16 cellular contexts compared by ENCODE assay signal in the genomic region with DNA sequence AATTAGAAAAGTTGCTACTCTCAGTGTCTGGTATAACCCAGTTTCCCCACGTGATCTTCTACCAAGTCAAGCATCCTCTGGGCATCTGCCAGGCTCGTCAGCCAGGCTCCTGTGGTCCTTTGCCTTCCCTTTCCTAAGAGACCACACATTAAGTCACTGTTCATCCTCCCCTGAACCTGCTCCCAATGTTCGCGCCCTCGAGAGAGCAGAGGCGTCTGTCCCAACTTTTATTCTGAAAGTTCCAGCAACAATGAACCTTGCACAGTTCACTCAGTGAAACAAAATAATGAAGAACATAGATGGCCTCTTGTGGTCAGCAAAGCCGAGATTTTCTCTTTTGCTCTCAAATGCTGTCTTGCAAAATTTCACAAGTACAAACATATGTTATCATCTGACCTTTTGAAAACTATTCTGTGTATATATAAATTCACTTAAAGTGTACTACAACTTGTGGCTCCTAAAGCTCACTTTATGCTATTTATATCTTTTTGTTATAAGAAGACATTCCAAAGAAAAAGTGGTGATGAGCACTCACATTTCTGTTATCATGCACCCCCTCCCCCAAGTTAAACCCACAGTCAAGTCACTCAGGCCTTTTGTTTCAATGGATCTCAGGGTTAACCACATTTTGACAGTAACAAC. TPM values are rescaled to one million over a fixed set of nuclear protein-coding genes. Genes with fewer than 3 reads are reported as not detected.
DNase-seq lines count a peak whose midpoint lies in the region; ATAC-seq, FAIRE-seq and TF ChIP-seq lines count a peak whose summit lies in the region.
"Had no signal": no experiment of that assay in that cellular context is flagged by ENCODE, and none has a peak within 500 bp of the region (broad histone marks: within the 10 kb centered on the region; RNA-seq: fewer than 3 reads in every experiment).

No MANE protein-coding gene starts in this region.

- H3K79me1 ChIP-seq in mesendoderm (ENCODE audit: low read length): peaks cover 7% of the 10 kb centered on the region

- peaks cover 32% of the 10 kb centered on the region for H3K79me2 ChIP-seq in mesendoderm (ENCODE audit: control insufficient read depth, insufficient read depth, low read length)

- TF ChIP-seq EP300 in transverse colon (IDR thresholded peaks at IDR 0.05; ENCODE audit: low read depth): no peak

- H3K4ac ChIP-seq in mesendoderm (ENCODE audit: low read depth, low read length): no peak overlapping the region

- ATAC-seq in GM19035 (IDR thresholded peaks at IDR 0.05; ENCODE audit: unreplicated experiment) (no peak), HG02642 (IDR thresholded peaks at IDR 0.05; ENCODE audit: poor library complexity, unreplicated experiment) (no peak), HG02870 (IDR thresholded peaks at IDR 0.05; ENCODE audit: unreplicated experiment) (no peak)
- ATAC-seq: activated T-helper 17 cell treated with anti-CD3 and anti-CD28 coated beads, Interleukin-2, amount 50 U/mL, for 72 hours; naive thymus-derived CD4-positive, alpha-beta T cell had no signal

- H3K27me3 ChIP-seq in mesendoderm (ENCODE audit: insufficient read depth, low read length, poor library complexity) (no peaks in the 10 kb centered on the region), transverse colon (no peaks in the 10 kb centered on the region)

- no peak for TF ChIP-seq CTCF in fibroblast of the aortic adventitia (IDR thresholded peaks at IDR 0.05; ENCODE audit: insufficient read depth, low read length)
- TF ChIP-seq CTCF in transverse colon (IDR thresholded peaks at IDR 0.05): no peak

- no peak overlapping the region for H3K9ac ChIP-seq in mesendoderm (ENCODE audit: low read length)

- FAIRE-seq in urothelium cell line (lab: Jason Lieb, UNC): no peak
- FAIRE-seq: keratinocyte had no signal

- H3K27ac ChIP-seq in mesendoderm (ENCODE audit: low read depth, low read length) (no peak overlapping the region), transverse colon (peak overlapping the region in 3 of 4 donors; percentile 22 to 44 (median 37))

- no peak overlapping the region for H3K4me3 ChIP-seq in fibroblast of the aortic adventitia (ENCODE audit: low read depth, low read length)
- H3K4me3 ChIP-seq in mesendoderm (ENCODE audit: low read length): no peak overlapping the region
- no peak overlapping the region for H3K4me3 ChIP-seq in transverse colon

- no peak overlapping the region for H4K8ac ChIP-seq in mesendoderm (ENCODE audit: low read depth, low read length)

- no peak overlapping the region for H2BK5ac ChIP-seq in mesendoderm (ENCODE audit: low read length)

- H2BK15ac ChIP-seq in mesendoderm (replicated peaks; ENCODE audit: low read depth): no peak overlapping the region

- in situ Hi-C loops in transverse colon (cut with MboI; ENCODE audit: low pct_ligation_motif_present in 1 of 4, low pct_unique_long_range_greater_than_20kb in 1 of 4, low sequenced_read_pairs in 3 of 4): no loop called here

- no peak for TF ChIP-seq POLR2A in transverse colon (IDR thresholded peaks at IDR 0.05)

- H3K36me3 ChIP-seq in mesendoderm (ENCODE audit: control insufficient read depth, insufficient read depth, low read length): no peaks in the 10 kb centered on the region
- H3K36me3 ChIP-seq in transverse colon: no peaks in the 10 kb centered on the region

- WGBS in mesendoderm (ENCODE audit: extremely low coverage, insufficient coverage, low lambda C conversion rate): no CpG with 5 or more reads among the region's 7 CpGs
- 56 to 79% methylated on average over 1 to 7 of the region's 7 CpGs for WGBS in transverse colon (ENCODE audit: low coverage in 1 of 2), 2 donors

- H2AK5ac ChIP-seq in mesendoderm (ENCODE audit: low read length): peak overlapping the region; percentile 1

- no peak overlapping the region for H3K56ac ChIP-seq in mesendoderm (ENCODE audit: low read length)

- no peaks in the 10 kb centered on the region for H3K9me3 ChIP-seq in transverse colon

- H4K5ac ChIP-seq in mesendoderm (ENCODE audit: low read length): no peak overlapping the region

- H3K23ac ChIP-seq in mesendoderm (ENCODE audit: low read length): no peak overlapping the region

- peaks cover 10% of the 10 kb centered on the region for H3K4me1 ChIP-seq in mesendoderm (ENCODE audit: control insufficient read depth, low read depth, low read length)
- peaks cover 0 to 52% (median 28%) of the 10 kb centered on the region in 4 donors for H3K4me1 ChIP-seq in transverse colon

- no peak overlapping the region for H3K18ac ChIP-seq in mesendoderm (ENCODE audit: low read length)

- intact Hi-C loops in transverse colon (cut with DNase I; ENCODE audit: low total_unique reads): no loop called here

- H2BK120ac ChIP-seq in mesendoderm (ENCODE audit: low read depth, low read length): no peak overlapping the region

- H3K4me2 ChIP-seq in mesendoderm (ENCODE audit: low read length): no peak overlapping the region

- DNase-seq in NCI-H2171 treated with DMSO at 0.1 percent for 48 hours (lab: John Stamatoyannopoulos, UW) (peak; percentile 17), fibroblast of the aortic adventitia (ENCODE audit: low read depth) (peak; percentile 49), mesendoderm (no peak), transverse colon (no peak), urothelium cell line (ENCODE audit: low spot score) (no peak)
- DNase-seq: activated CD4-positive, alpha-beta T cell treated with anti-CD3 and anti-CD28 coated beads, Interleukin-2, amount 50 U/mL, for 48 hours; aorta; CD4-positive, alpha-beta T cell; naive thymus-derived CD4-positive, alpha-beta T cell; SIG-M5; stimulated activated CD4-positive, alpha-beta T cell treated with anti-CD3 and anti-CD28 coated beads, Interleukin-4, amount 100 ng/mL, for 24 hours had no signal

RNA-seq across cellular contexts. Expression of a gene that starts 39.2 kb away (rescaled TPM):
- 7.9 and 17.8 TPM in 2 replicates for total RNA-seq in fibroblast of the aortic adventitia (ENCODE audit: low replicate concordance)
- 23.1 TPM for polyA plus RNA-seq in mesendoderm (2013, experiment 1 of 2)
- 23.1 TPM for polyA plus RNA-seq in mesendoderm (2013, experiment 2 of 2)
- 100 to 1,000 TPM in 2 of 4 donors, 10 to 100 TPM in 2; 73.2 to 117 (median 98.0) TPM for total RNA-seq in transverse colon

Comparison
In these comparisons a context has a peak if more than half of its experiments do, and no peak if none do; other contexts are left out.
1. DNase-seq: peak in NCI-H2171 treated with DMSO at 0.1 percent for 48 hours (single experiment) and fibroblast of the aortic adventitia (single experiment); none in mesendoderm (single experiment), transverse colon (single experiment) and urothelium cell line (single experiment).